In the genomic region with DNA sequence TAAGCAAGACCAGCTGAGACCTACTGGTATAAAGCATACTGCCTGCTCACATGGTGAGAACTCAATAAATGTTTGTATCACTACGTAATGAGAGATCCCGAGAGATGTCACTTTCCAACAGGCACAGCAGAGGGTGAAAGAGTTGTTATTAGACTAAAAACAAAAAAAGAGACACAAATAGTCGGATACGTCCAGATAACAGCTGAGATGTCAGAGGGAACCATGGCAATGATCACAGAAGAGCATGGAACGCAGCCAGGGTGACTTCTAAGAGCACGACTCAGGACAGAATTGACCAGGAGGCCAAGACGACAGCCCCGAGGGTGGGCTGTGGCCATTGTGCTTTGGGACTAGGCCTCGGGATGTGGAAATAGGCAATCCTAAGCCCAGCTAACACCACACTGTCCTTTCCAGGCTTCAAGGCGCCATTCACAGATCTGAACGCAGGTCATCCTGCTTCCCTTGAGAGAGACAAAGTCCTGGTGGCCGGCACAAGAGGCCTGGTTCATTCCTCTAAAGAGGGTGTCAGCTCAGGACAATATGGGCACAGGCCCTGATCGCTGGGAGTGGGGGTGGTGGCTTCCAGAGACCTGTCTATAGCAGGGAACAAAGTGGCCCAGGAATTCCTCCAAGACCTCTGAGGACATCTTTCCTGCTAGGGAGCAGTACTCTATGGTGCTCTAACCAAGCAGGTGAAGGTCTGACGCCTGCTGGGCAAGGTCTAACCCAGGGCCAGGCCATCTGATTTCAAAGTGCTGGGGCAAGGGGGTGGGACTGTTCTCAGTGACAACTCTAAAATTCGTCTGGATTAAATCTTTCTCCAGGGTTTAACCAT, we compare ENCODE assay signal across 9 cellular contexts. TPM values are rescaled to one million over a fixed set of nuclear protein-coding genes. Genes with fewer than 3 reads are reported as not detected.
A peak's percentile ranks its signal among the peaks of the same experiment; 100 is the strongest.
DNase-seq lines count a peak whose midpoint lies in the region; ATAC-seq and TF ChIP-seq lines count a peak whose summit lies in the region.
"Had no signal": no experiment of that assay in that cellular context is flagged by ENCODE, and none has a peak within 500 bp of the region (broad histone marks: within the 10 kb centered on the region; RNA-seq: fewer than 3 reads in every experiment).

No MANE protein-coding gene starts in this region.

- CTCF ChIA-PET in SK-N-SH (lab: Yijun Ruan, JAX): no interaction called here

- 85% methylated on average over 13 of the region's 15 CpGs for WGBS in SK-N-SH (ENCODE audit: low lambda C conversion rate)
- WGBS in hepatocyte (ENCODE audit: low lambda C conversion rate, missing lambda C conversion rate): 91% methylated on average over 15 of the region's 15 CpGs

- no peak overlapping the region for H3K9ac ChIP-seq in SK-N-SH
- peak overlapping the region in 3 of 5 donors; percentile 12 to 72 (median 69) for H3K9ac ChIP-seq in subcutaneous abdominal adipose tissue (ENCODE audit: low read length in 5 of 5)

- H3K79me2 ChIP-seq in SK-N-SH (ENCODE audit: insufficient read depth) (peaks cover 81% of the 10 kb centered on the region), hepatocyte (peaks cover 84% of the 10 kb centered on the region)

- H3K27ac ChIP-seq in SK-N-SH (ENCODE audit: low read depth in 2 of 2, low read length in 1 of 2): no peak overlapping the region
- H3K27ac ChIP-seq in hepatocyte: no peak overlapping the region
- H3K27ac ChIP-seq in subcutaneous abdominal adipose tissue (ENCODE audit: low read depth, low read length): peak overlapping the region; percentile 66
- H3K27ac ChIP-seq: 22Rv1 had no signal

- H3K9me2 ChIP-seq in SK-N-SH (no peaks in the 10 kb centered on the region), hepatocyte (replicated peaks; ENCODE audit: insufficient read depth) (no peaks in the 10 kb centered on the region)

- H3K27me3 ChIP-seq in SK-N-SH (ENCODE audit: insufficient read depth) (no peaks in the 10 kb centered on the region), hepatocyte (no peaks in the 10 kb centered on the region), subcutaneous abdominal adipose tissue (ENCODE audit: control insufficient read depth in 5 of 5, insufficient read depth in 4 of 5, low read length in 5 of 5) (no peaks in the 10 kb centered on the region)

- H3K9me3 ChIP-seq in SK-N-SH (no peaks in the 10 kb centered on the region), hepatocyte (ENCODE audit: low read depth) (no peaks in the 10 kb centered on the region), subcutaneous abdominal adipose tissue (ENCODE audit: control insufficient read depth in 5 of 5, low read length in 5 of 5) (no peaks in the 10 kb centered on the region)

- POLR2A ChIA-PET in SK-N-SH (lab: Yijun Ruan, JAX): no interaction called here

- peaks cover 67% of the 10 kb centered on the region for H4K20me1 ChIP-seq in SK-N-SH (ENCODE audit: insufficient read depth)
- H4K20me1 ChIP-seq in hepatocyte (ENCODE audit: insufficient read depth, poor library complexity, severe bottlenecking): peaks cover 59% of the 10 kb centered on the region

- TF ChIP-seq EP300 in SK-N-SH (IDR thresholded peaks at IDR 0.05; ENCODE audit: borderline replicate concordance in 1 of 2, low read depth in 1 of 2, low read length in 1 of 2): no peak

- H2AFZ ChIP-seq in SK-N-SH (ENCODE audit: low read depth) (no peak overlapping the region), hepatocyte (no peak overlapping the region)

- peaks cover 6 to 7% of the 10 kb centered on the region in 2 experiments; a peak in 3 of 4 replicates for H3K4me1 ChIP-seq in SK-N-SH (ENCODE audit: control insufficient read depth in 1 of 2, insufficient read depth in 2 of 2, low read depth in 1 of 2, low read length in 1 of 2)
- peaks cover 37% of the 10 kb centered on the region for H3K4me1 ChIP-seq in hepatocyte (ENCODE audit: insufficient read depth)
- H3K4me1 ChIP-seq in subcutaneous abdominal adipose tissue (ENCODE audit: control insufficient read depth in 5 of 5, insufficient read depth in 5 of 5, low read length in 5 of 5): peaks cover 4 to 73% (median 62%) of the 10 kb centered on the region in 5 donors

- H3K4me3 ChIP-seq in SK-N-SH (ENCODE audit: low read depth in 2 of 2, low read length in 1 of 2) (no peak overlapping the region), hepatocyte (no peak overlapping the region), subcutaneous abdominal adipose tissue (ENCODE audit: low read depth in 1 of 5, low read length in 5 of 5) (peak overlapping the region in 1 of 5 donors; percentile 41)

- 0 out of 2 replicates have a peak overlapping the region, but pooled peaks have one; percentile 19 for H3K4me2 ChIP-seq in SK-N-SH
- H3K4me2 ChIP-seq in hepatocyte: peak overlapping the region; percentile 98

- H3K36me3 ChIP-seq in SK-N-SH (replicated peaks in 1 of 2; ENCODE audit: control insufficient read depth in 1 of 2, insufficient read depth in 2 of 2, low read length in 1 of 2): peaks cover 5 to 16% of the 10 kb centered on the region in 2 experiments
- no peaks in the 10 kb centered on the region for H3K36me3 ChIP-seq in hepatocyte (replicated peaks; ENCODE audit: insufficient read depth, low read depth)
- H3K36me3 ChIP-seq in subcutaneous abdominal adipose tissue (ENCODE audit: control insufficient read depth in 5 of 5, insufficient read depth in 5 of 5, low read length in 5 of 5): peaks cover 2 to 23% (median 5%) of the 10 kb centered on the region in 5 donors

- TF ChIP-seq RAD21 in SK-N-SH (IDR thresholded peaks at IDR 0.05; ENCODE audit: low read length): no peak

- no peak for ATAC-seq in SK-N-SH treated with all-trans-retinoic acid at 6 μM for 48 hours
- no peak for ATAC-seq in HG03045 (IDR thresholded peaks at IDR 0.05; ENCODE audit: unreplicated experiment)

- DNase-seq in SK-N-SH (no peak), hepatocyte (ENCODE audit: low spot score) (no peak)
- DNase-seq in activated CD4-positive, CD25-positive, alpha-beta regulatory T cell (lab: John Stamatoyannopoulos, UW): no peak
- DNase-seq: activated CD8-positive, alpha-beta memory T cell treated with anti-CD3 and anti-CD28 coated beads, Interleukin-2, amount 50 U/mL, for 48 hours; T1000 had no signal

- TF ChIP-seq CTCF in SK-N-SH (IDR thresholded peaks at IDR 0.05) (no peak), hepatocyte (IDR thresholded peaks at IDR 0.05; ENCODE audit: poor library complexity) (no peak)

- peaks cover 10% of the 10 kb centered on the region for H3F3A ChIP-seq in SK-N-SH (replicated peaks; ENCODE audit: insufficient read depth)

TF ChIP-seq in SK-N-SH, 30 proteins besides CTCF, POLR2A, EP300 and RAD21 (continues in another document):
- TF ChIP-seq CHD2 (IDR thresholded peaks at IDR 0.05; ENCODE audit: low read length, partially characterized antibody) (no peak), RXRA (IDR thresholded peaks at IDR 0.05; ENCODE audit: borderline replicate concordance, low read depth) (no peak)
- TF ChIP-seq, protein P1, sequence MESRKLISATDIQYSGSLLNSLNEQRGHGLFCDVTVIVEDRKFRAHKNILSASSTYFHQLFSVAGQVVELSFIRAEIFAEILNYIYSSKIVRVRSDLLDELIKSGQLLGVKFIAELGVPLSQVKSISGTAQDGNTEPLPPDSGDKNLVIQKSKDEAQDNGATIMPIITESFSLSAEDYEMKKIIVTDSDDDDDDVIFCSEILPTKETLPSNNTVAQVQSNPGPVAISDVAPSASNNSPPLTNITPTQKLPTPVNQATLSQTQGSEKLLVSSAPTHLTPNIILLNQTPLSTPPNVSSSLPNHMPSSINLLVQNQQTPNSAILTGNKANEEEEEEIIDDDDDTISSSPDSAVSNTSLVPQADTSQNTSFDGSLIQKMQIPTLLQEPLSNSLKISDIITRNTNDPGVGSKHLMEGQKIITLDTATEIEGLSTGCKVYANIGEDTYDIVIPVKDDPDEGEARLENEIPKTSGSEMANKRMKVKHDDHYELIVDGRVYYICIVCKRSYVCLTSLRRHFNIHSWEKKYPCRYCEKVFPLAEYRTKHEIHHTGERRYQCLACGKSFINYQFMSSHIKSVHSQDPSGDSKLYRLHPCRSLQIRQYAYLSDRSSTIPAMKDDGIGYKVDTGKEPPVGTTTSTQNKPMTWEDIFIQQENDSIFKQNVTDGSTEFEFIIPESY (IDR thresholded peaks at IDR 0.05; ENCODE audit: borderline replicate concordance, low read depth): no peak

TF ChIP-seq in SK-N-SH treated with all-trans-retinoic acid at 6 μM for 48 hours, 23 proteins besides CTCF, POLR2A, EP300 and RAD21 (continues in another document):
- TF ChIP-seq OSR1 (CRISPR knock-in tag; IDR thresholded peaks at IDR 0.05) (no peak), ZNF8 (CRISPR knock-in tag; IDR thresholded peaks at IDR 0.05) (no peak), ZNF565 (CRISPR knock-in tag; conservative IDR thresholded peaks at IDR 0.05; ENCODE audit: low read depth) (no peak), ZFP30 (CRISPR knock-in tag; IDR thresholded peaks at IDR 0.05) (no peak), TCF4 (CRISPR knock-in tag; IDR thresholded peaks at IDR 0.05; ENCODE audit: borderline replicate concordance) (no peak), ZFP3 (CRISPR knock-in tag; IDR thresholded peaks at IDR 0.05) (no peak), BACH2 (CRISPR knock-in tag; IDR thresholded peaks at IDR 0.05; ENCODE audit: borderline replicate concordance) (no peak)

RNA-seq across cellular contexts. Expression of a gene that starts 3.2 kb away (rescaled TPM):
- polyA plus RNA-seq in SK-N-SH (2012; rRNA removed) (62.5 and 82.8 TPM in 2 replicates), hepatocyte (111 and 114 TPM in 2 replicates)
- 34.7 and 53.5 TPM in 2 replicates for polyA plus RNA-seq in SK-N-SH (2012; cell fraction: cytosol; rRNA removed)
- 48.5 and 52.9 TPM in 2 replicates for polyA plus RNA-seq in SK-N-SH (2012; cell fraction: nucleus; rRNA removed)
- total RNA-seq in hepatocyte: 71.8 and 81.7 TPM in 2 replicates

RNA-seq across cellular contexts. Expression of a gene that starts 5.3 kb away (rescaled TPM):
- 13.2 and 18.0 TPM in 2 replicates for polyA plus RNA-seq in SK-N-SH (2012; rRNA removed)
- 12.9 and 15.0 TPM in 2 replicates for polyA plus RNA-seq in SK-N-SH (2012; cell fraction: cytosol; rRNA removed)
- polyA plus RNA-seq in SK-N-SH (2012; cell fraction: nucleus; rRNA removed): 23.9 and 29.4 TPM in 2 replicates
- total RNA-seq in hepatocyte: 5.5 and 6.2 TPM in 2 replicates
- 6.5 and 11.1 TPM in 2 replicates for polyA plus RNA-seq in hepatocyte

RNA-seq across cellular contexts. Expression of a gene that starts 53.8 kb away (rescaled TPM):
- polyA plus RNA-seq in SK-N-SH (2012; rRNA removed) (18.7 and 21.3 TPM in 2 replicates), hepatocyte (17.0 and 21.9 TPM in 2 replicates)
- polyA plus RNA-seq in SK-N-SH (2012; cell fraction: cytosol; rRNA removed): 9.7 and 14.7 TPM in 2 replicates
- polyA plus RNA-seq in SK-N-SH (2012; cell fraction: nucleus; rRNA removed): 23.4 and 26.0 TPM in 2 replicates
- 11.2 and 16.6 TPM in 2 replicates for total RNA-seq in hepatocyte

RNA-seq across cellular contexts. Expression of a gene that starts 58.5 kb away (rescaled TPM):
- polyA plus RNA-seq in SK-N-SH (2012; rRNA removed): 6.0 and 7.6 TPM in 2 replicates
- polyA plus RNA-seq in SK-N-SH (2012; cell fraction: cytosol; rRNA removed): 2.8 and 2.9 TPM in 2 replicates
- 5.6 and 6.1 TPM in 2 replicates for polyA plus RNA-seq in SK-N-SH (2012; cell fraction: nucleus; rRNA removed)
- total RNA-seq in hepatocyte: 27.5 and 28.1 TPM in 2 replicates
- 34.4 and 45.2 TPM in 2 replicates for polyA plus RNA-seq in hepatocyte
